ENCODE assay signal across 8 cellular contexts in the genomic region with DNA sequence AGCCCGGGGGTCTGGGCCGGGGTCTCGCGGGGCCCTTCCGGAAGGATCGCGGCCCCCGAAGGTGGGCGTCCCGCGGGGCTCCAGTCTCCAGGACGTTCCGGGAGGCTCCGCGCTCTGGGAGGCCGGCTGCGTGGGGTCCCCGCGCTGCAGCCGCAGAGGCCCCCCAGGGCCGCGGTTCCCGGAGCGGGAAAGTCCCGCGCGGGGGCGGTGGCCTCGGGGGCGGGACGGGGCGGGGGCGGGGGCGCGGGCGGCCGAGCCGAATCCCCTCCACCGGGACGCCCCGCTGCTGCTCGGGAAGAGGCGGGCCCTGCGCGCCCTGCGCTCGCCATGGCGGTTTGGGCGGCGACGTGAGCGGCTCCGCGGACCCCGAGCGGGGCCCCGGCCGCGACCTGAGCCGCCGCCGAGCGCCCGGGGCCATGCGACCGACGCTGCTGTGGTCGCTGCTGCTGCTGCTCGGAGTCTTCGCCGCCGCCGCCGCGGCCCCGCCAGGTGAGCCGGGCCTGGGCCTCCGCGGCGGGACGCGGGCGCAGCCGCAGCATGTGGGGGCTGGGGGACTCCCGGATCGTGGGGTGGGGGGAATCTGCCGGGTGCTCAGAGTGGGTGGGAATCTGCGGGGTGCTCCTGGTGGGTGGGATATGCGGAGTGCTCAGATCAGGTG. TPM values are rescaled to one million over a fixed set of nuclear protein-coding genes. Genes with fewer than 3 reads are reported as not detected.
DNase-seq lines count a peak whose midpoint lies in the region; ATAC-seq and TF ChIP-seq lines count a peak whose summit lies in the region.

A gene with protein sequence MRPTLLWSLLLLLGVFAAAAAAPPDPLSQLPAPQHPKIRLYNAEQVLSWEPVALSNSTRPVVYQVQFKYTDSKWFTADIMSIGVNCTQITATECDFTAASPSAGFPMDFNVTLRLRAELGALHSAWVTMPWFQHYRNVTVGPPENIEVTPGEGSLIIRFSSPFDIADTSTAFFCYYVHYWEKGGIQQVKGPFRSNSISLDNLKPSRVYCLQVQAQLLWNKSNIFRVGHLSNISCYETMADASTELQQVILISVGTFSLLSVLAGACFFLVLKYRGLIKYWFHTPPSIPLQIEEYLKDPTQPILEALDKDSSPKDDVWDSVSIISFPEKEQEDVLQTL (plus strand): TSS at position 286 of the 658 bp plus-strand sequence. CDS start 131 bp downstream, at position 417.

- POLR2A ChIA-PET in CD4-positive, alpha-beta T cell (lab: Charles Lee) = interaction anchor here (1.4 to 3.1 kb wide), 8 partner anchors 10 to 79 kb away, joined by 3 to 28 read pairs (median 9); a partner anchor contains a TSS
- POLR2A ChIA-PET in PC-3 (lab: Charles Lee; ENCODE audit: unreplicated experiment) = interaction anchor here (0.6 kb wide), 1 partner anchor 41 kb away, joined by 3 read pairs; no protein-coding TSS in a partner anchor
- POLR2A ChIA-PET in activated naive CD8-positive, alpha-beta T cell treated with anti-CD3 and anti-CD28 coated beads, Interleukin-2, amount 10 ng/mL, durations not matched to agents 7 days and 5 days (lab: Charles Lee) = interaction anchor here (0.9 to 1.3 kb wide), 3 partner anchors 19 to 78 kb away, joined by 3 to 7 read pairs (median 6); a partner anchor contains a TSS

- CTCF ChIA-PET in CD4-positive, alpha-beta T cell (lab: Charles Lee) = interaction anchor here (0.7 to 1.4 kb wide), 2 partner anchors 38 to 42 kb away, joined by 3 to 9 read pairs; no protein-coding TSS in a partner anchor
- CTCF ChIA-PET in PC-3 (lab: Charles Lee) = no interaction called here

- no peaks in the 10 kb centered on the region for H3K9me3 Mint-ChIP-seq in CD4-positive, alpha-beta T cell
- H3K9me3 Mint-ChIP-seq in activated naive CD8-positive, alpha-beta T cell treated with anti-CD3 and anti-CD28 coated beads, Interleukin-2, amount 10 ng/mL, durations not matched to agents 7 days and 5 days = no peaks in the 10 kb centered on the region

- H3K79me2 ChIP-seq in PC-3 (ENCODE audit: low read length) = peaks cover 47% of the 10 kb centered on the region
- H3K79me2 ChIP-seq in trophoblast cell (ENCODE audit: control insufficient read depth, insufficient read depth, low read length, poor library complexity) = peaks cover 16% of the 10 kb centered on the region

- H3K36me3 ChIP-seq in PC-3 (ENCODE audit: low read depth, low read length) (peaks cover 7% of the 10 kb centered on the region), trophoblast cell (ENCODE audit: control insufficient read depth in 1 of 2, insufficient read depth in 2 of 2, low read length in 2 of 2) (peaks cover 0 to 3% of the 10 kb centered on the region in 2 experiments)

- peak within 1 kb of the TSS; percentile 95 for H2BK5ac ChIP-seq in trophoblast cell (ENCODE audit: low read depth, low read length, poor library complexity)

- ATAC-seq in CD4-positive, alpha-beta T cell (ENCODE audit: poor library complexity) = peak; percentile 62
- ATAC-seq in GM21723 (IDR thresholded peaks at IDR 0.05; ENCODE audit: unreplicated experiment) = peak; percentile 45
- peak; percentile 36 for ATAC-seq in PC-3
- peak; percentile 55 for ATAC-seq in activated naive CD8-positive, alpha-beta T cell treated with anti-CD3 and anti-CD28 coated beads, Interleukin-2, amount 10 ng/mL, durations not matched to agents 7 days and 5 days (ENCODE audit: low read depth)
- no peak for ATAC-seq in GM18907 (IDR thresholded peaks at IDR 0.05; ENCODE audit: unreplicated experiment)

- peak within 1 kb of the TSS; percentile 94 for H3K4me2 ChIP-seq in PC-3 (ENCODE audit: low read length)
- H3K4me2 ChIP-seq in trophoblast cell (ENCODE audit: low read length) = peak within 1 kb of the TSS; percentile 76

- no peaks in the 10 kb centered on the region for H3K9me2 ChIP-seq in PC-3 (replicated peaks; ENCODE audit: low read length)

- H4K8ac ChIP-seq in trophoblast cell (ENCODE audit: low read depth, low read length) = peak within 1 kb of the TSS; percentile 90

- H4K20me1 ChIP-seq in PC-3 (ENCODE audit: low read length) = 0 out of 2 replicates have a peak, but pooled peaks cover 10% of the 10 kb centered on the region

- peak within 1 kb of the TSS; percentile 94 for H3K18ac ChIP-seq in trophoblast cell (ENCODE audit: low read length)

- H3K27me3 ChIP-seq in CD4-positive, alpha-beta T cell (ENCODE audit: control insufficient read depth, insufficient read depth, low read length) = no peaks in the 10 kb centered on the region
- no peaks in the 10 kb centered on the region for H3K27me3 ChIP-seq in PC-3 (ENCODE audit: low read length)
- no peaks in the 10 kb centered on the region for H3K27me3 ChIP-seq in trophoblast cell (ENCODE audit: insufficient read depth, low read length)

- H2AK5ac ChIP-seq in trophoblast cell (ENCODE audit: low read length) = peak within 1 kb of the TSS; percentile 53

- H3K4me3 ChIP-seq in PC-3 (ENCODE audit: low read length) = peak within 1 kb of the TSS; percentile 85
- H3K4me3 ChIP-seq in trophoblast cell (ENCODE audit: low read depth, low read length) = peak within 1 kb of the TSS; percentile 87

- H2AFZ ChIP-seq in PC-3 (ENCODE audit: low read length) = peak within 1 kb of the TSS; percentile 24; the same call in 1 of the 2 replicates
- H2AFZ ChIP-seq in trophoblast cell (ENCODE audit: insufficient read depth, low read length, poor library complexity) = peak within 1 kb of the TSS; percentile 59

- no peak for TF ChIP-seq CTCF in CD4-positive, alpha-beta T cell (IDR thresholded peaks at IDR 0.05)
- TF ChIP-seq CTCF in PC-3 (conservative IDR thresholded peaks at IDR 0.05; ENCODE audit: low read depth, low read length) = no peak

- peak within 1 kb of the TSS; percentile 98 for H3K14ac ChIP-seq in trophoblast cell (ENCODE audit: low read length)

- no CpG with 5 or more reads among the region's 89 CpGs for WGBS in trophoblast cell (ENCODE audit: extremely low coverage, insufficient coverage, insufficient read length)

- H3K23ac ChIP-seq in trophoblast cell (ENCODE audit: low read length) = no peak within 1 kb of the TSS

- H4K12ac ChIP-seq in trophoblast cell (ENCODE audit: low read depth, low read length) = peak within 1 kb of the TSS; percentile 92

- no peaks in the 10 kb centered on the region for H3K27me3 Mint-ChIP-seq in CD4-positive, alpha-beta T cell
- peaks cover 10% of the 10 kb centered on the region for H3K27me3 Mint-ChIP-seq in activated naive CD8-positive, alpha-beta T cell treated with anti-CD3 and anti-CD28 coated beads, Interleukin-2, amount 10 ng/mL, durations not matched to agents 7 days and 5 days

- peaks cover 42% of the 10 kb centered on the region for H3K4me1 Mint-ChIP-seq in CD4-positive, alpha-beta T cell (ENCODE audit: low read depth)
- H3K4me1 Mint-ChIP-seq in activated naive CD8-positive, alpha-beta T cell treated with anti-CD3 and anti-CD28 coated beads, Interleukin-2, amount 10 ng/mL, durations not matched to agents 7 days and 5 days = peaks cover 43% of the 10 kb centered on the region

- no TSS peak for BruUV-seq in PC-3 (replicated peaks; lab: Mats Ljungman, UMichigan)

- H3K27ac Mint-ChIP-seq in CD4-positive, alpha-beta T cell = peak within 1 kb of the TSS; percentile 87
- peak within 1 kb of the TSS; percentile 81 for H3K27ac Mint-ChIP-seq in activated naive CD8-positive, alpha-beta T cell treated with anti-CD3 and anti-CD28 coated beads, Interleukin-2, amount 10 ng/mL, durations not matched to agents 7 days and 5 days

- peaks cover 20% of the 10 kb centered on the region for H3K4me1 ChIP-seq in PC-3 (ENCODE audit: insufficient read depth, low read length)
- peaks cover 9 to 18% of the 10 kb centered on the region in 2 experiments for H3K4me1 ChIP-seq in trophoblast cell (ENCODE audit: control insufficient read depth in 1 of 2, insufficient read depth in 2 of 2, low read length in 2 of 2)

- H4K91ac ChIP-seq in trophoblast cell (ENCODE audit: low read depth, low read length) = peak within 1 kb of the TSS; percentile 95

- peaks cover 5% of the 10 kb centered on the region for H3K36me3 Mint-ChIP-seq in CD4-positive, alpha-beta T cell (ENCODE audit: low read depth)
- peaks cover 8% of the 10 kb centered on the region for H3K36me3 Mint-ChIP-seq in activated naive CD8-positive, alpha-beta T cell treated with anti-CD3 and anti-CD28 coated beads, Interleukin-2, amount 10 ng/mL, durations not matched to agents 7 days and 5 days

- H3K4ac ChIP-seq in trophoblast cell (ENCODE audit: low read depth, low read length) = peak within 1 kb of the TSS; percentile 97

- peak in 9 of 10 experiments; percentile 15 to 70 (median 36) for DNase-seq in CD4-positive, alpha-beta T cell
- DNase-seq in PC-3 (peak; percentile 27), cardiac septum (ENCODE audit: low spot score) (peak; percentile 79), trophoblast cell (peak in 1 of 2 donors; percentile 55), superior temporal gyrus (ENCODE audit: extremely low spot score) (no peak)
- DNase-seq in activated naive CD8-positive, alpha-beta T cell treated with anti-CD3 and anti-CD28 coated beads, Interleukin-2, amount 10 ng/mL, durations not matched to agents 7 days and 5 days = peak; percentile 68

- intact Hi-C loops in CD4-positive, alpha-beta T cell (cut with DNase I, micrococcal nuclease) = loop anchor here (2.0 to 5.0 kb wide), 3 partner anchors 18 to 41 kb away; no protein-coding TSS in a partner anchor
- intact Hi-C loops in PC-3 (cut with micrococcal nuclease) (no loop called here), cardiac septum (cut with DNase I) (loop anchor here (2.0 to 5.0 kb wide), 2 partner anchors 22 to 39 kb away; no protein-coding TSS in a partner anchor)

- no peaks in the 10 kb centered on the region for H3F3A ChIP-seq in PC-3 (ENCODE audit: low read length, unreplicated experiment)

- H2BK12ac ChIP-seq in trophoblast cell (ENCODE audit: low read length) = peak within 1 kb of the TSS; percentile 61

- peaks cover 18% of the 10 kb centered on the region for H3K79me1 ChIP-seq in trophoblast cell (ENCODE audit: low read length)

- peak within 1 kb of the TSS; percentile 96 for H3K4me3 Mint-ChIP-seq in CD4-positive, alpha-beta T cell
- peak within 1 kb of the TSS; percentile 90 for H3K4me3 Mint-ChIP-seq in activated naive CD8-positive, alpha-beta T cell treated with anti-CD3 and anti-CD28 coated beads, Interleukin-2, amount 10 ng/mL, durations not matched to agents 7 days and 5 days

- H2BK120ac ChIP-seq in trophoblast cell (ENCODE audit: insufficient read depth, low read length, poor library complexity) = peak within 1 kb of the TSS; percentile 90

- peak within 1 kb of the TSS; percentile 65 for H3K27ac ChIP-seq in CD4-positive, alpha-beta T cell (ENCODE audit: low read depth, low read length)
- H3K27ac ChIP-seq in PC-3 (ENCODE audit: low read length) (peak within 1 kb of the TSS; percentile 84), trophoblast cell (ENCODE audit: low read depth, low read length) (peak within 1 kb of the TSS; percentile 65)

- no peaks in the 10 kb centered on the region for H3K9me3 ChIP-seq in CD4-positive, alpha-beta T cell (ENCODE audit: control insufficient read depth, low read length)
- H3K9me3 ChIP-seq in PC-3 (ENCODE audit: low read length) (no peaks in the 10 kb centered on the region), trophoblast cell (ENCODE audit: insufficient read depth, low read depth, low read length) (no peaks in the 10 kb centered on the region)

- H3K9ac ChIP-seq in PC-3 (ENCODE audit: low read length) (peak within 1 kb of the TSS; percentile 98), trophoblast cell (ENCODE audit: low read length) (peak within 1 kb of the TSS; percentile 90)

RNA-seq across cellular contexts. Expression of the gene that starts here (rescaled TPM):
- total RNA-seq in CD4-positive, alpha-beta T cell = 10 to 100 TPM; 14.6 to 17.7 TPM
- total RNA-seq in PC-3 (2014; rRNA removed) (35.7 and 37.8 TPM in 2 replicates), cardiac septum (37.0 TPM)
- 10 to 100 TPM; 17.8 to 18.8 TPM for total RNA-seq in activated naive CD8-positive, alpha-beta T cell treated with anti-CD3 and anti-CD28 coated beads, Interleukin-2, amount 10 ng/mL, durations not matched to agents 7 days and 5 days
- 36.4 and 40.4 TPM in 2 replicates for polyA plus RNA-seq in trophoblast cell (2013)
